Comparison of ENCODE assay signal across 9 cellular contexts in genomic region chr4:118889313-118889694, GRCh38. TPM values are rescaled to one million over a fixed set of nuclear protein-coding genes. Genes with fewer than 3 reads are reported as not detected.
DNase-seq lines count a peak whose midpoint lies in the region; ATAC-seq and TF ChIP-seq lines count a peak whose summit lies in the region.
"Had no signal": no experiment of that assay in that cellular context is flagged by ENCODE, and none has a peak within 500 bp of the region (broad histone marks: within the 10 kb centered on the region; RNA-seq: fewer than 3 reads in every experiment).

No MANE protein-coding gene starts in this region.

- TF ChIP-seq CTCF in HFF-Myc (IDR thresholded peaks at IDR 0.05; ENCODE audit: low read depth, low read length, missing control alignments): no peak
- TF ChIP-seq CTCF in WTC11 (IDR thresholded peaks at IDR 0.05): no peak

- peak overlapping the region; percentile 76 for H3K4me3 Mint-ChIP-seq in WTC11

- POLR2A ChIA-PET in WTC11 (lab: Charles Lee): interaction anchor here (1.3 kb wide), 1 partner anchor 120 kb away, joined by 4 read pairs; no protein-coding TSS in a partner anchor

- intact Hi-C loops in left cardiac atrium (cut with DNase I): loop anchor here (5.0 to 10.0 kb wide), 3 partner anchors 78 to 117 kb away; no protein-coding TSS in a partner anchor

- no peaks in the 10 kb centered on the region for H3K36me3 Mint-ChIP-seq in WTC11

- H3K27me3 ChIP-seq in skeletal muscle satellite cell (ENCODE audit: control insufficient read depth, insufficient read depth, low read length): no peaks in the 10 kb centered on the region

- no peaks in the 10 kb centered on the region for H3K9me3 ChIP-seq in skeletal muscle satellite cell (replicated peaks; ENCODE audit: low read length)

- H3K4me1 Mint-ChIP-seq in WTC11: peaks cover 26% of the 10 kb centered on the region

- H3K4me3 ChIP-seq in HFF-Myc (replicated peaks; ENCODE audit: low read depth, low read length): peak overlapping the region; percentile 54
- H3K4me3 ChIP-seq in skeletal muscle satellite cell (ENCODE audit: low read length): peak overlapping the region; percentile 66

- no peaks in the 10 kb centered on the region; the same call in 1 of the 2 replicates for H3K27me3 Mint-ChIP-seq in WTC11 (ENCODE audit: low read depth)

- H3K27ac Mint-ChIP-seq in WTC11: no peak overlapping the region

- H3K4me2 ChIP-seq in skeletal muscle satellite cell (ENCODE audit: low read length): peak overlapping the region; percentile 97
- H3K4me2 ChIP-seq: KMS-11 had no signal

- H3K9ac ChIP-seq in skeletal muscle satellite cell (ENCODE audit: low read depth, low read length): peak overlapping the region; percentile 27
- H3K9ac ChIP-seq: KMS-11 had no signal

- H3K4me1 ChIP-seq in skeletal muscle satellite cell (ENCODE audit: control insufficient read depth, insufficient read depth, low read length): peaks cover 6% of the 10 kb centered on the region

- CTCF ChIA-PET in WTC11 (lab: Charles Lee): interaction anchor here (1.4 to 1.6 kb wide), 3 partner anchors 10 to 117 kb away, joined by 5 to 14 read pairs (median 5); no protein-coding TSS in a partner anchor

- ATAC-seq in WTC11 (no peak), left cardiac atrium (peak; percentile 54 to 64), HG03520 (IDR thresholded peaks at IDR 0.05; ENCODE audit: unreplicated experiment) (no peak), GM18498 (IDR thresholded peaks at IDR 0.05; ENCODE audit: unreplicated experiment) (no peak)

- no peaks in the 10 kb centered on the region for H3K9me3 Mint-ChIP-seq in WTC11

- DNase-seq in HFF-Myc (ENCODE audit: extremely low read depth, low read depth) (no peak), WTC11 (ENCODE audit: low spot score) (no peak), left cardiac atrium (no peak), NCI-H524 treated with DMSO at 0.1 percent for 48 hours (lab: John Stamatoyannopoulos, UW) (no peak)
- DNase-seq in stimulated activated CD4-positive, alpha-beta T cell treated with anti-CD3 and anti-CD28 coated beads, Interleukin-12 subunit alpha, Interleukin-12 subunit beta, amount 100 ng/mL, for 4 hours: no peak

- H3K36me3 ChIP-seq in skeletal muscle satellite cell (ENCODE audit: insufficient read depth, low read length): no peaks in the 10 kb centered on the region

TF ChIP-seq in WTC11, 78 proteins besides CTCF, POLR2A, EP300 and RAD21:
- TF ChIP-seq FOXK1 (CRISPR knock-in tag; IDR thresholded peaks at IDR 0.05) (no peak), ZNF416 (CRISPR knock-in tag; IDR thresholded peaks at IDR 0.05) (no peak), FOXJ3 (CRISPR knock-in tag; IDR thresholded peaks at IDR 0.05; ENCODE audit: borderline replicate concordance) (no peak), TCF7 (CRISPR knock-in tag; IDR thresholded peaks at IDR 0.05; ENCODE audit: low read depth) (no peak), CDX4 (CRISPR knock-in tag; IDR thresholded peaks at IDR 0.05; ENCODE audit: borderline replicate concordance) (no peak), IRF1 (CRISPR knock-in tag; IDR thresholded peaks at IDR 0.05) (no peak), NR3C1 (CRISPR knock-in tag; conservative IDR thresholded peaks at IDR 0.05; ENCODE audit: low read depth) (no peak), FOXP4 (CRISPR knock-in tag; IDR thresholded peaks at IDR 0.05) (no peak), AFF4 (CRISPR knock-in tag; IDR thresholded peaks at IDR 0.05; ENCODE audit: borderline replicate concordance) (no peak), USF1 (CRISPR knock-in tag; IDR thresholded peaks at IDR 0.05) (no peak), TEAD1 (CRISPR knock-in tag; IDR thresholded peaks at IDR 0.05) (no peak), ZNF396 (CRISPR knock-in tag; IDR thresholded peaks at IDR 0.05; ENCODE audit: borderline replicate concordance) (no peak), NFE2L1 (CRISPR knock-in tag; IDR thresholded peaks at IDR 0.05) (no peak), ZNF317 (CRISPR knock-in tag; IDR thresholded peaks at IDR 0.05; ENCODE audit: borderline replicate concordance, low read depth) (no peak), JAZF1 (CRISPR knock-in tag; IDR thresholded peaks at IDR 0.05) (no peak), ZMAT4 (CRISPR knock-in tag; IDR thresholded peaks at IDR 0.05) (no peak), TP53 (CRISPR knock-in tag; IDR thresholded peaks at IDR 0.05) (no peak), ZNF263 (CRISPR knock-in tag; IDR thresholded peaks at IDR 0.05; ENCODE audit: low read depth) (no peak), USF2 (CRISPR knock-in tag; IDR thresholded peaks at IDR 0.05) (no peak)
TF ChIP-seq in WTC11: peak in this region for 0.

RNA-seq across cellular contexts. Expression of gene SYNPO2, which starts 0.7 kb away (rescaled TPM):
- total RNA-seq in WTC11 (2021): 1.5 to 1.9 TPM (median 1.6 TPM) in 3 replicates
- 10 to 100 TPM; 67.6 to 94.4 TPM for total RNA-seq in left cardiac atrium
- 3.0 and 7.0 TPM in 2 replicates for total RNA-seq in skeletal muscle satellite cell (2012; rRNA removed)

RNA-seq across cellular contexts. Expression of gene SEC24D, which starts 53.4 kb away (rescaled TPM):
- total RNA-seq in WTC11 (2021) (44.2 to 63.1 TPM (median 50.6 TPM) in 3 replicates), left cardiac atrium (10 to 100 TPM; 23.6 to 42.7 TPM)
- total RNA-seq in skeletal muscle satellite cell (2012; rRNA removed): 76.6 and 81.7 TPM in 2 replicates

Comparison
In these comparisons a context has a peak if more than half of its experiments do, and no peak if none do; other contexts are left out.
1. ATAC-seq: peak in left cardiac atrium (2 of 2); none in WTC11 (single experiment), HG03520 (single experiment) and GM18498 (single experiment).
2. RNA of gene SYNPO2, which starts 0.7 kb away (total RNA-seq): 67.6 to 94.4 TPM in left cardiac atrium; 1.5 to 1.9 TPM in WTC11; every median in the first group is over 10 times any median in the second.